In genomic region chr12:80059875-80060274, GRCh38 we compare ENCODE assay signal across 28 cellular contexts. TPM values are rescaled to one million over a fixed set of nuclear protein-coding genes. Genes with fewer than 3 reads are reported as not detected.
"Had no signal": no experiment of that assay in that cellular context is flagged by ENCODE, and none has a peak within 500 bp of the region (broad histone marks: within the 10 kb centered on the region; RNA-seq: fewer than 3 reads in every experiment).

No MANE protein-coding gene starts in this region.

- H3K4me3 ChIP-seq: coronary artery, esophagus muscularis mucosa, gastroesophageal sphincter, heart left ventricle, hepatocyte, left lung, mucosa of descending colon, prostate gland, right atrium auricular region, sigmoid colon, testis, tibial artery had no signal

- H3K4me1 Mint-ChIP-seq: mesothelial cell of epicardium; naive B cell; stimulated activated effector memory CD8-positive, alpha-beta T cell treated with anti-CD3 and anti-CD28 coated beads, Interleukin-12 subunit alpha, Interleukin-12 subunit beta, amount 100 ng/mL, for 72 hours had no signal

- H3K36me3 Mint-ChIP-seq: mesothelial cell of epicardium; naive B cell; natural killer cell treated with Interleukin-12 subunit alpha and Interleukin-12 subunit beta and Interleukin-15 and Interleukin-18, amount 100 ng/mL, for 72 hours; stimulated activated effector memory CD8-positive, alpha-beta T cell treated with anti-CD3 and anti-CD28 coated beads, Interleukin-12 subunit alpha, Interleukin-12 subunit beta, amount 100 ng/mL, for 72 hours; type B pancreatic cell had no signal

- H3K9me3 Mint-ChIP-seq: mesothelial cell of epicardium; naive B cell; natural killer cell treated with Interleukin-12 subunit alpha and Interleukin-12 subunit beta and Interleukin-15 and Interleukin-18, amount 100 ng/mL, for 72 hours; stimulated activated effector memory CD8-positive, alpha-beta T cell treated with anti-CD3 and anti-CD28 coated beads, Interleukin-12 subunit alpha, Interleukin-12 subunit beta, amount 100 ng/mL, for 72 hours; type B pancreatic cell had no signal

- DNase-seq: dermis blood vessel endothelial cell; effector memory CD4-positive, alpha-beta T cell; foreskin keratinocyte; heart left ventricle; left cardiac atrium; left lung; mesenchymal stem cell; mucosa of descending colon; naive B cell; nucleus accumbens; sigmoid colon; stimulated activated CD4-positive, alpha-beta T cell treated with anti-CD3 and anti-CD28 coated beads, Interleukin-2, amount 100 ng/mL, for 24 hours; stimulated activated CD4-positive, alpha-beta T cell treated with anti-CD3 and anti-CD28 coated beads, Interleukin-4, amount 100 ng/mL, for 24 hours; stimulated activated naive CD4-positive, alpha-beta T cell treated with Interleukin-2 at 50 U/mL for 16 hours; substantia nigra; testis; tibial artery had no signal

- H3K27ac ChIP-seq: coronary artery, esophagus muscularis mucosa, foreskin keratinocyte, gastroesophageal sphincter, heart left ventricle, hepatocyte, left lung, prostate gland, right atrium auricular region, sigmoid colon, testis, tibial artery had no signal

- H3K9me3 ChIP-seq: esophagus muscularis mucosa, gastroesophageal sphincter, heart left ventricle, left lung, mucosa of descending colon, prostate gland, right atrium auricular region, sigmoid colon, testis, tibial artery had no signal

- H3K4me3 Mint-ChIP-seq: mesothelial cell of epicardium; naive B cell; natural killer cell treated with Interleukin-12 subunit alpha and Interleukin-12 subunit beta and Interleukin-15 and Interleukin-18, amount 100 ng/mL, for 72 hours; stimulated activated effector memory CD8-positive, alpha-beta T cell treated with anti-CD3 and anti-CD28 coated beads, Interleukin-12 subunit alpha, Interleukin-12 subunit beta, amount 100 ng/mL, for 72 hours; type B pancreatic cell had no signal

- H3K4me1 ChIP-seq: foreskin keratinocyte, left lung, prostate gland, right atrium auricular region, testis had no signal

- H3K27me3 ChIP-seq: esophagus muscularis mucosa, foreskin keratinocyte, gastroesophageal sphincter, heart left ventricle, hepatocyte, left lung, right atrium auricular region, sigmoid colon, testis, tibial artery had no signal

- H3K36me3 ChIP-seq: esophagus muscularis mucosa, gastroesophageal sphincter, heart left ventricle, left lung, prostate gland, right atrium auricular region, sigmoid colon, tibial artery had no signal

- H3K27ac Mint-ChIP-seq: mesothelial cell of epicardium; naive B cell; natural killer cell treated with Interleukin-12 subunit alpha and Interleukin-12 subunit beta and Interleukin-15 and Interleukin-18, amount 100 ng/mL, for 72 hours; stimulated activated effector memory CD8-positive, alpha-beta T cell treated with anti-CD3 and anti-CD28 coated beads, Interleukin-12 subunit alpha, Interleukin-12 subunit beta, amount 100 ng/mL, for 72 hours; type B pancreatic cell had no signal

RNA-seq across cellular contexts. Expression of gene OTOGL, which starts 39.5 kb away (rescaled TPM):
- total RNA-seq: epithelial cell of proximal tubule; foreskin keratinocyte; natural killer cell treated with Interleukin-12 subunit alpha and Interleukin-12 subunit beta and Interleukin-15 and Interleukin-18, amount 100 ng/mL, for 72 hours had no signal
- polyA plus RNA-seq: foreskin keratinocyte, hepatocyte had no signal
